ENCODE assay signal across 35 cellular contexts in genomic region chr11:74091549-74091948, GRCh38.
"Had no signal": no experiment of that assay in that cellular context is flagged by ENCODE, and none has a peak within 500 bp of the region (broad histone marks: within the 10 kb centered on the region; RNA-seq: fewer than 3 reads in every experiment).

No MANE protein-coding gene starts in this region.

- H3K9me3 ChIP-seq: MG63 had no signal

- H3K27ac ChIP-seq: KMS-11 had no signal

- H3K4me2 ChIP-seq: KMS-11 had no signal

- H3K4me3 ChIP-seq: MG63 had no signal

- DNase-seq: Karpas-422, Kasumi-1, KG1, MG63, MM.1S, MV-4-11, NCI-H1048, NCI-H1092, NCI-H1092 treated with DMSO at 0.1 percent for 48 hours, NCI-H1105, NCI-H1105 treated with DMSO at 0.1 percent for 48 hours, NCI-H1417, NCI-H1417 treated with DMSO at 0.1 percent for 48 hours, NCI-H1436, NCI-H1436 treated with DMSO at 0.1 percent for 48 hours, NCI-H146, NCI-H1694, NCI-H1694 treated with DMSO at 0.1 percent for 48 hours, NCI-H187, NCI-H187 treated with DMSO at 0.1 percent for 48 hours, NCI-H1930, NCI-H2029, NCI-H2029 treated with DMSO at 0.1 percent for 48 hours, NCI-H2081, NCI-H2081 treated with DMSO at 0.1 percent for 48 hours, NCI-H2107, NCI-H2171, NCI-H2171 treated with DMSO at 0.1 percent for 48 hours, NCI-H2227 treated with DMSO at 0.1 percent for 48 hours, NCI-H226, NCI-H345, NCI-H446, NCI-H446 treated with DMSO at 0.1 percent for 48 hours, NCI-H510A had no signal
